In genomic region chr15:38721549-38721948, GRCh38 we compare ENCODE assay signal across 23 cellular contexts.
"Had no signal": no experiment of that assay in that cellular context is flagged by ENCODE, and none has a peak within 500 bp of the region (broad histone marks: within the 10 kb centered on the region; RNA-seq: fewer than 3 reads in every experiment).

No MANE protein-coding gene starts in this region.

- H3K4me3 ChIP-seq: gastroesophageal sphincter, heart right ventricle, left ventricle myocardium inferior, mucosa of descending colon, neural progenitor cell, ovary, psoas muscle, stomach had no signal

- H3K4me2 ChIP-seq: neural progenitor cell had no signal

- H3K27ac ChIP-seq: epithelial cell of prostate, gastroesophageal sphincter, heart right ventricle, left ventricle myocardium inferior, neural progenitor cell, ovary, psoas muscle, stomach had no signal

- H3K27me3 ChIP-seq: gastroesophageal sphincter, heart right ventricle, neural progenitor cell, ovary, stomach had no signal

- DNase-seq: activated CD4-positive, alpha-beta T cell treated with anti-CD3 and anti-CD28 coated beads, Interleukin-2, amount 50 U/mL, for 1 hour; activated CD8-positive, alpha-beta memory T cell treated with anti-CD3 and anti-CD28 coated beads for 24 hours; activated effector memory CD4-positive, alpha-beta T cell treated with anti-CD3 and anti-CD28 coated beads, Interleukin-2, amount 50 U/mL, for 16 hours; activated T-cell treated with anti-CD3 and anti-CD28 coated beads, Interleukin-2, amount 50 U/mL, for 72 hours; amygdala; caudate nucleus; endodermal cell; heart right ventricle; immature natural killer cell; kidney glomerular epithelial cell; left ventricle myocardium inferior; mucosa of descending colon; naive thymus-derived CD4-positive, alpha-beta T cell; ovary; psoas muscle; right cardiac atrium; small intestine; stimulated activated CD4-positive, alpha-beta T cell treated with anti-CD3 and anti-CD28 coated beads, Interleukin-4, amount 100 ng/mL, for 1 hour; stomach; T1000 had no signal

- H2AFZ ChIP-seq: neural progenitor cell had no signal

- H3K36me3 ChIP-seq: gastroesophageal sphincter, heart right ventricle, left ventricle myocardium inferior, neural progenitor cell, ovary, stomach had no signal

- ATAC-seq: activated T-cell treated with anti-CD3 and anti-CD28 coated beads, Interleukin-2, amount 50 U/mL, for 72 hours; gastroesophageal sphincter; heart right ventricle; mucosa of descending colon; naive thymus-derived CD4-positive, alpha-beta T cell; psoas muscle had no signal

- H3K9me3 ChIP-seq: gastroesophageal sphincter, left ventricle myocardium inferior, mucosa of descending colon, ovary, psoas muscle, stomach had no signal

- H3K9ac ChIP-seq: neural progenitor cell had no signal

- H3K4me1 ChIP-seq: gastroesophageal sphincter, heart right ventricle, left ventricle myocardium inferior, neural progenitor cell, psoas muscle, stomach had no signal
